In genomic region chr6:38033442-38033982, GRCh38 we compare ENCODE assay signal across 11 cellular contexts.
"Had no signal": no experiment of that assay in that cellular context is flagged by ENCODE, and none has a peak within 500 bp of the region (broad histone marks: within the 10 kb centered on the region; RNA-seq: fewer than 3 reads in every experiment).

No MANE protein-coding gene starts in this region.

- H3K9me3 Mint-ChIP-seq: activated naive CD8-positive, alpha-beta T cell treated with anti-CD3 and anti-CD28 coated beads, Interleukin-2, amount 10 ng/mL, durations not matched to agents 7 days and 5 days; natural killer cell treated with Interleukin-12 subunit alpha and Interleukin-12 subunit beta and Interleukin-15 and Interleukin-18, amount 100 ng/mL, for 72 hours; T-helper 2 cell treated with Interferon-gamma antibody and Interleukin-4, amounts not matched to agents 5 μg/mL and 100 μg/mL, for 36 hours had no signal

- ATAC-seq: esophagus mucosa; mucosa of descending colon; natural killer cell treated with Interleukin-12 subunit alpha and Interleukin-12 subunit beta and Interleukin-15 and Interleukin-18, amount 100 ng/mL, for 72 hours had no signal

- H3K4me3 Mint-ChIP-seq: activated naive CD8-positive, alpha-beta T cell treated with anti-CD3 and anti-CD28 coated beads, Interleukin-2, amount 10 ng/mL, durations not matched to agents 7 days and 5 days; activated T-cell treated with anti-CD3 and anti-CD28 coated beads, Interleukin-2, amount 50 U/mL, for 4 hours; T-helper 2 cell treated with Interferon-gamma antibody and Interleukin-4, amounts not matched to agents 5 μg/mL and 100 μg/mL, for 36 hours had no signal

- H3K36me3 Mint-ChIP-seq: natural killer cell treated with Interleukin-12 subunit alpha and Interleukin-12 subunit beta and Interleukin-15 and Interleukin-18, amount 100 ng/mL, for 72 hours had no signal

- H3K27ac Mint-ChIP-seq: activated naive CD8-positive, alpha-beta T cell treated with anti-CD3 and anti-CD28 coated beads, Interleukin-2, amount 10 ng/mL, durations not matched to agents 7 days and 5 days; T-helper 2 cell treated with Interferon-gamma antibody and Interleukin-4, amounts not matched to agents 5 μg/mL and 100 μg/mL, for 36 hours had no signal

- DNase-seq: activated CD4-positive, alpha-beta T cell treated with anti-CD3 and anti-CD28 coated beads, Interleukin-2, amount 50 U/mL, for 4 hours; activated gamma-delta T cell; activated naive CD8-positive, alpha-beta T cell treated with anti-CD3 and anti-CD28 coated beads, Interleukin-2, amount 10 ng/mL, durations not matched to agents 7 days and 5 days; activated T-cell treated with anti-CD3 and anti-CD28 coated beads, Interleukin-2, amount 50 U/mL, for 4 hours; mucosa of descending colon; stimulated activated CD4-positive, alpha-beta T cell treated with anti-CD3 and anti-CD28 coated beads, Interleukin-4, amount 100 ng/mL, for 24 hours; thyroid gland; uterus had no signal
